Comparison of ENCODE assay signal across 8 cellular contexts in the genomic region with DNA sequence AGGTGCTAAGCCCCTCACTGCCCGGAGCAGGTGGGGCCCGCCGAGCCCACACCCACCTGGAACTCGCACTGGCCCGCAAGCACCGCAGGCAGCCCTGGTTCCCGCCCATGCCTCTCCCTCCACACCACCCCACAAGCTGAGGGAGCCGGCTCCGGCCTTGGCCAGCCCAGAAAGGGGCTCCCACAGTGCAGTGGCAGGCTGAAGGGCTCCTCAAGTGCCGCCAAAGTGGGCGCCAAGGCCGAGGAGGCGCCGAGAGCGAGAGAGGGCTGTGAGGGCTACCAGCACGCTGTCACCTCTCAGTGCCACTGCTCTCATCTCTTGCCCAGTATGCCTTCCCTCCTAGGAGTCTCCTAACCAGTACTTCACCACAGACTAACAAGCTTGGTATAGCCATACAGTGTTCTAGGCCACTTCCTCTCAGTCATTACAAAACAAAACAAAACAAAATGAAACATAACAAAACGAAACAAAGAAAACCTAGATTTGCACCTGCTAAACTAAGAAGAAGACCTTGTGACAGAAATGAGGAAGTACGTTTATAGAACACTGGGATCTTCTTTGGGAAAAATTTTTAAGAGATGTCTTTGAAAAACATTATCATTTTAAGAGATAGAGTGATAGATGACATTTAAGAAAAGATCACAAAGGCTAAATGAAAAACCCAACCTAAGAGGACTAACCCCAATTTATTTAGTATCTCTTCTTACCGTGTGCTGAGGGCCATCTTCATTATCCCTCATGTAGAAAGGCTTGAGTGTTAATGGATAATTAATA. TPM values are rescaled to one million over a fixed set of nuclear protein-coding genes. Genes with fewer than 3 reads are reported as not detected.
DNase-seq lines count a peak whose midpoint lies in the region; ATAC-seq and TF ChIP-seq lines count a peak whose summit lies in the region.

No MANE protein-coding gene starts in this region.

- no peak for TF ChIP-seq CTCF in DND-41 (IDR thresholded peaks at IDR 0.05; ENCODE audit: borderline replicate concordance, extremely low read depth, low read length, poor library complexity, severe bottlenecking)

- H3K79me2 ChIP-seq in DND-41 (ENCODE audit: insufficient read depth, low read length), result no peaks in the 10 kb centered on the region

- in situ Hi-C loops in HAP-1 (cut with MboI; ENCODE audit: low sequenced_read_pairs), result no loop called here

- H3K4me2 ChIP-seq in DND-41 (ENCODE audit: insufficient read depth, low read length), result no peak overlapping the region

- H3K4me1 ChIP-seq in DND-41 (ENCODE audit: insufficient read depth, low read length), result no peaks in the 10 kb centered on the region
- H3K4me1 ChIP-seq in HAP-1, result peaks cover 20% of the 10 kb centered on the region

- no peaks in the 10 kb centered on the region for H4K20me1 ChIP-seq in DND-41 (ENCODE audit: insufficient read depth, low read length)

- peak overlapping the region in 1 of 2 donors; percentile 75 for H3K27ac Mint-ChIP-seq in activated naive CD4-positive, alpha-beta T cell treated with anti-CD3 and anti-CD28 coated beads, Interleukin-2, amount 50 U/mL, for 72 hours

- H3K9me3 Mint-ChIP-seq in activated naive CD4-positive, alpha-beta T cell treated with anti-CD3 and anti-CD28 coated beads, Interleukin-2, amount 50 U/mL, for 72 hours, result no peaks in the 10 kb centered on the region

- peak; percentile 84 for ATAC-seq in DND-41 (ENCODE audit: insufficient read depth, low read depth)
- peak; percentile 96 for ATAC-seq in GM19467 (IDR thresholded peaks at IDR 0.05; ENCODE audit: unreplicated experiment)
- peak; percentile 98 for ATAC-seq in HG03520 (IDR thresholded peaks at IDR 0.05; ENCODE audit: unreplicated experiment)
- peak; percentile 100 for ATAC-seq in activated naive CD4-positive, alpha-beta T cell treated with anti-CD3 and anti-CD28 coated beads, Interleukin-2, amount 50 U/mL, for 72 hours

- peaks cover 9 to 14% of the 10 kb centered on the region in 2 donors for H3K36me3 Mint-ChIP-seq in activated naive CD4-positive, alpha-beta T cell treated with anti-CD3 and anti-CD28 coated beads, Interleukin-2, amount 50 U/mL, for 72 hours

- H3K36me3 ChIP-seq in DND-41 (ENCODE audit: insufficient read depth, low read length), result peaks cover 58% of the 10 kb centered on the region
- H3K36me3 ChIP-seq in HAP-1 (replicated peaks), result peaks cover 24% of the 10 kb centered on the region

- no peak overlapping the region for H2AFZ ChIP-seq in DND-41 (ENCODE audit: low read depth, low read length)

- no peak overlapping the region for H3K4me3 ChIP-seq in DND-41 (ENCODE audit: low read depth in 1 of 2, low read length in 2 of 2)
- H3K4me3 ChIP-seq in HAP-1, result no peak overlapping the region

- no peak overlapping the region for H3K9ac ChIP-seq in DND-41 (ENCODE audit: low read depth, low read length)

- H3K27me3 ChIP-seq in DND-41 (ENCODE audit: insufficient read depth, low read length, poor library complexity), result no peaks in the 10 kb centered on the region
- H3K27me3 ChIP-seq in HAP-1 (ENCODE audit: low read depth), result no peaks in the 10 kb centered on the region

- H3K27ac ChIP-seq in DND-41 (ENCODE audit: low read length), result peak overlapping the region; percentile 35

- no peak for DNase-seq in DND-41
- peak; percentile 35 to 58 for DNase-seq in activated naive CD4-positive, alpha-beta T cell treated with anti-CD3 and anti-CD28 coated beads, Interleukin-2, amount 50 U/mL, for 72 hours (ENCODE audit: low spot score in 2 of 2)
- no peak for DNase-seq in HAP-1 (ENCODE audit: low spot score in 2 of 2)
- no peak for DNase-seq in 8988T
- no peak for DNase-seq in retina
- no peak for DNase-seq in NK-92 (lab: John Stamatoyannopoulos, UW; ENCODE audit: unreplicated experiment)

- no peaks in the 10 kb centered on the region for H3K9me3 ChIP-seq in DND-41 (ENCODE audit: insufficient read depth, low read length, severe bottlenecking)
- H3K9me3 ChIP-seq in HAP-1, result no peaks in the 10 kb centered on the region

RNA-seq across cellular contexts. Expression of a gene that starts 47.7 kb away (rescaled TPM):
- 1 to 10 TPM; 2.8 to 5.0 TPM for total RNA-seq in activated naive CD4-positive, alpha-beta T cell treated with anti-CD3 and anti-CD28 coated beads, Interleukin-2, amount 50 U/mL, for 72 hours

Comparison
In these comparisons a context has a peak if more than half of its experiments do, and no peak if none do; other contexts are left out.
1. DNase-seq: peak in activated naive CD4-positive, alpha-beta T cell treated with anti-CD3 and anti-CD28 coated beads, Interleukin-2, amount 50 U/mL, for 72 hours (2 of 2); none in DND-41 (single experiment), HAP-1 (0 of 2), 8988T (single experiment), retina (single experiment) and NK-92 (single experiment).
2. Peak in every context shown above with its lines, with median percentiles within 50 percentile points of each other: ATAC-seq.